ENCODE assay signal across 8 cellular contexts in genomic region chr6:21588812-21589811, GRCh38. TPM values are rescaled to one million over a fixed set of nuclear protein-coding genes. Genes with fewer than 3 reads are reported as not detected.
DNase-seq lines count a peak whose midpoint lies in the region; ATAC-seq and TF ChIP-seq lines count a peak whose summit lies in the region.

No MANE protein-coding gene starts in this region.

- H3K4me1 ChIP-seq in OCI-LY7 (ENCODE audit: insufficient read depth, low read length, poor library complexity, severe bottlenecking) = peaks cover 27% of the 10 kb centered on the region
- H3K4me1 ChIP-seq in esophagus (ENCODE audit: control insufficient read depth in 2 of 2, insufficient read depth in 2 of 2, low read length in 1 of 2) = no peaks in the 10 kb centered on the region
- H3K4me1 ChIP-seq in muscle layer of colon (ENCODE audit: insufficient read depth, low read length) = peaks cover 12% of the 10 kb centered on the region

- peaks cover 5 to 7% (median 6%) of the 10 kb centered on the region in 3 donors for H3K4me1 Mint-ChIP-seq in IgD-negative memory B cell
- H3K4me1 Mint-ChIP-seq in stimulated activated memory B cell treated with anti-CD40 and anti-IgM and Interleukin-4, amounts not matched to agents 10 μg/mL and 1 μg/mL and 100 μg/mL, for 72 hours = peaks cover 19% of the 10 kb centered on the region

- peaks cover 5% of the 10 kb centered on the region; the same call in 1 of the 2 replicates for H3K79me2 ChIP-seq in OCI-LY7 (ENCODE audit: insufficient read depth, low read depth, low read length)

- H3K4me3 ChIP-seq in OCI-LY7 (ENCODE audit: low read depth, low read length, poor library complexity, severe bottlenecking) = peak overlapping the region; percentile 71
- H3K4me3 ChIP-seq in esophagus (ENCODE audit: low read depth in 1 of 2, low read length in 2 of 2) = peak overlapping the region; percentile 69 to 72
- H3K4me3 ChIP-seq in muscle layer of colon (ENCODE audit: low read depth in 1 of 2, low read length in 2 of 2) = peak overlapping the region; percentile 79 to 97

- H3K36me3 Mint-ChIP-seq in IgD-negative memory B cell = no peaks in the 10 kb centered on the region
- H3K36me3 Mint-ChIP-seq in stimulated activated memory B cell treated with anti-CD40 and anti-IgM and Interleukin-4, amounts not matched to agents 10 μg/mL and 1 μg/mL and 100 μg/mL, for 72 hours = no peaks in the 10 kb centered on the region

- DNase-seq in DMS53 treated with DMSO at 0.1 percent for 48 hours (lab: John Stamatoyannopoulos, UW; ENCODE audit: unreplicated experiment) (peak; percentile 84), OCI-LY7 (ENCODE audit: low spot score) (peak; percentile 88)
- peak; percentile 83 for DNase-seq in activated T-cell treated with anti-CD3 and anti-CD28 coated beads, Interleukin-2, amount 50 U/mL, for 1 hour

- H3K9ac ChIP-seq in muscle layer of colon (ENCODE audit: low read length) = peak overlapping the region; percentile 59

- H2AFZ ChIP-seq in OCI-LY7 (ENCODE audit: low read length) = peak overlapping the region; percentile 80

- TF ChIP-seq CTCF in OCI-LY7 (conservative IDR thresholded peaks at IDR 0.05; ENCODE audit: low read length) = peak; percentile 87

- H3K36me3 ChIP-seq in OCI-LY7 (ENCODE audit: insufficient read depth, low read length) = no peaks in the 10 kb centered on the region
- no peaks in the 10 kb centered on the region for H3K36me3 ChIP-seq in esophagus (ENCODE audit: control insufficient read depth in 2 of 2, insufficient read depth in 2 of 2, low read length in 1 of 2)
- no peaks in the 10 kb centered on the region for H3K36me3 ChIP-seq in muscle layer of colon (ENCODE audit: insufficient read depth, low read length)

- peak overlapping the region; percentile 89 for H3K4me2 ChIP-seq in OCI-LY7 (ENCODE audit: low read length)

- ATAC-seq in GM21528 (IDR thresholded peaks at IDR 0.05; ENCODE audit: low FRiP score, unreplicated experiment) = peak; percentile 36
- peak; percentile 81 for ATAC-seq in stimulated activated memory B cell treated with anti-CD40 and anti-IgM and Interleukin-4, amounts not matched to agents 10 μg/mL and 1 μg/mL and 100 μg/mL, for 72 hours

- H3K27me3 ChIP-seq in esophagus (ENCODE audit: control insufficient read depth in 1 of 2, insufficient read depth in 2 of 2, low read length in 2 of 2) = no peaks in the 10 kb centered on the region
- H3K27me3 ChIP-seq in muscle layer of colon (ENCODE audit: control insufficient read depth in 1 of 2, insufficient read depth in 2 of 2, low read length in 2 of 2) = no peaks in the 10 kb centered on the region

- H3K27ac ChIP-seq in OCI-LY7 (ENCODE audit: low read depth, low read length, poor library complexity, severe bottlenecking) (peak overlapping the region; percentile 33), esophagus (ENCODE audit: low read depth in 2 of 2, low read length in 1 of 2) (peak overlapping the region; percentile 81 to 92), muscle layer of colon (ENCODE audit: low read depth, low read length) (peak overlapping the region; percentile 65)

- no peaks in the 10 kb centered on the region for H3K9me3 Mint-ChIP-seq in IgD-negative memory B cell
- no peaks in the 10 kb centered on the region for H3K9me3 Mint-ChIP-seq in stimulated activated memory B cell treated with anti-CD40 and anti-IgM and Interleukin-4, amounts not matched to agents 10 μg/mL and 1 μg/mL and 100 μg/mL, for 72 hours

- CTCF ChIA-PET in OCI-LY7 (lab: Charles Lee; ENCODE audit: unreplicated experiment) = interaction anchor here (0.8 to 2.3 kb wide), 2 partner anchors 10 to 1025 kb away, joined by 3 to 12 read pairs; no protein-coding TSS in a partner anchor

- H4K20me1 ChIP-seq in OCI-LY7 (ENCODE audit: insufficient read depth, low read length) = no peaks in the 10 kb centered on the region

- BruUV-seq in OCI-LY7 (replicated peaks; lab: Mats Ljungman, UMichigan) = no TSS peak

- H3K9me3 ChIP-seq in OCI-LY7 (ENCODE audit: low read length) (no peaks in the 10 kb centered on the region), esophagus (ENCODE audit: control insufficient read depth in 2 of 2, insufficient read depth in 1 of 2, low read depth in 1 of 2, low read length in 1 of 2) (no peaks in the 10 kb centered on the region), muscle layer of colon (ENCODE audit: low read length) (no peaks in the 10 kb centered on the region)

- POLR2A ChIA-PET in OCI-LY7 (lab: Charles Lee) = interaction anchor here (0.5 to 1.3 kb wide), 15 partner anchors 12 to 1056 kb away, joined by 3 to 7 read pairs (median 3); no protein-coding TSS in a partner anchor

- intact Hi-C loops in OCI-LY7 (cut with micrococcal nuclease; ENCODE audit: unreplicated experiment) = loop anchor here (1.0 kb wide), 1 partner anchor 1025 kb away; no protein-coding TSS in a partner anchor

- H3K4me3 Mint-ChIP-seq in IgD-negative memory B cell = peak overlapping the region; percentile 95 to 99 (median 98)
- H3K4me3 Mint-ChIP-seq in stimulated activated memory B cell treated with anti-CD40 and anti-IgM and Interleukin-4, amounts not matched to agents 10 μg/mL and 1 μg/mL and 100 μg/mL, for 72 hours = peak overlapping the region; percentile 85

- H3K27me3 Mint-ChIP-seq in IgD-negative memory B cell = peaks cover 10% of the 10 kb centered on the region
- peaks cover 17% of the 10 kb centered on the region for H3K27me3 Mint-ChIP-seq in stimulated activated memory B cell treated with anti-CD40 and anti-IgM and Interleukin-4, amounts not matched to agents 10 μg/mL and 1 μg/mL and 100 μg/mL, for 72 hours

- 0% methylated on average over 42 of the region's 42 CpGs for WGBS in esophagus, 2 donors

- no peaks in the 10 kb centered on the region for H3K9me2 ChIP-seq in OCI-LY7 (ENCODE audit: insufficient read depth, low read length)

- H3K27ac Mint-ChIP-seq in IgD-negative memory B cell = peak overlapping the region; percentile 43 to 88 (median 66)
- peak overlapping the region; percentile 83 for H3K27ac Mint-ChIP-seq in stimulated activated memory B cell treated with anti-CD40 and anti-IgM and Interleukin-4, amounts not matched to agents 10 μg/mL and 1 μg/mL and 100 μg/mL, for 72 hours

RNA-seq across cellular contexts. Expression of gene SOX4, which starts 4.4 kb away (rescaled TPM):
- polyA plus RNA-seq in IgD-negative memory B cell (1.2 TPM), esophagus (1 to 10 TPM; 3.0 to 6.1 TPM)
- total RNA-seq in OCI-LY7 (2014; rRNA removed; shearing (Covaris generic)) = 55.2 and 55.3 TPM in 2 replicates
- total RNA-seq in OCI-LY7 (2022) = 58.1 and 78.1 TPM in 2 replicates

Comparison
In these comparisons a context has a peak if more than half of its experiments do, and no peak if none do; other contexts are left out.
1. Peak in every context shown above with its lines: DNase-seq, ATAC-seq, H3K4me3 ChIP-seq and H3K27ac ChIP-seq.
2. H3K27ac ChIP-seq: peak in every context shown above with its lines; median percentile 86 in esophagus; 65 in muscle layer of colon; 33 in OCI-LY7.